13 cellular contexts compared by ENCODE assay signal in the genomic region with DNA sequence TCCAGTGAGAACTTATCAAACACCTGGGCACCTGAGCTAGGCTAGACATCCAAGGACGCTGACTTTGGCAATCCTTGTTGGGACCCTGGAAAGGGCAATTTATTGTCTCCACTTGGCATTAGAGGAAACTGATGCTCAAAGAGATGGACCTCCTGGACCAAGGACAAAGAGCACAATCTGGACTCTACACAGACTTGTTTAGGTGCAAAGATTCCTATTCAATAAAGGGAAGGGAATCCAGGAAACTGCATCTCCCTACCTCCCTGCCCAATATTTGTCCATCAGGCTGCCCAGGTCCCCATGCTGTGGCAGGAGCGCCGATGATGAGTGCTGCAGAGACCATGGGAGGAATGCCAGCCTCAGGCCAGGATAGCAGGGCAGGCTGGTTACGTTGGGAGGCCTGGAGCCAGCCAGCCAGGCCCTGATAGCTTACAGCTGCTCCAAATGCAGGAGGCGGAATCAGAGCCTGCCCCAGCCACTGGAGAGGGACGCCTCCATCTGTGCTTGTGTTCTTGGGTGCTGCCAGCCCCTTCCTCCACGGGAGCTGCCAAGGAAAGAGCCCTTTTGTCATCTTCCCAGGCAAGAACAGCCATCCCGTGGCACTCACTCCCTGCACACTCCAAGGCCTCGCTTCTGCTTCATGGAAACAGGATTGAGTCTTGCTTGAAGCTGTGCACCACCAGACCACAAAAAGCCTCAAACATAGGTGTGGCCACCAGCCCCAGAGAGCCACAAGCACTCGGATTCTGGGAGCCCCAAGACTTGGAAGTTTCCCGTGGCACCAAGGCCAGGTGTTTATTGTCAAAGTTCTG. TPM values are rescaled to one million over a fixed set of nuclear protein-coding genes. Genes with fewer than 3 reads are reported as not detected.
A peak's percentile ranks its signal among the peaks of the same experiment; 100 is the strongest.
DNase-seq lines count a peak whose midpoint lies in the region; ATAC-seq and TF ChIP-seq lines count a peak whose summit lies in the region.
"Had no signal": no experiment of that assay in that cellular context is flagged by ENCODE, and none has a peak within 500 bp of the region (broad histone marks: within the 10 kb centered on the region; RNA-seq: fewer than 3 reads in every experiment).

No MANE protein-coding gene starts in this region.

- H3K4me3 ChIP-seq in SK-N-SH (ENCODE audit: low read depth in 2 of 2, low read length in 1 of 2) (no peak overlapping the region), upper lobe of left lung (no peak overlapping the region)

- H3K4me1 ChIP-seq in SK-N-SH (ENCODE audit: control insufficient read depth in 1 of 2, insufficient read depth in 2 of 2, low read depth in 1 of 2, low read length in 1 of 2) (peaks cover 8 to 16% of the 10 kb centered on the region in 2 experiments; a peak in 2 of 4 replicates), upper lobe of left lung (peaks cover 37 to 50% (median 43%) of the 10 kb centered on the region in 4 donors)

- H3K27ac Mint-ChIP-seq in activated CD4-positive, alpha-beta T cell treated with anti-CD3 and anti-CD28 coated beads for 36 hours, result no peak overlapping the region

- H4K20me1 ChIP-seq in SK-N-SH (ENCODE audit: insufficient read depth), result no peaks in the 10 kb centered on the region

- H3K36me3 Mint-ChIP-seq in activated CD4-positive, alpha-beta T cell treated with anti-CD3 and anti-CD28 coated beads for 36 hours (ENCODE audit: low read depth), result no peaks in the 10 kb centered on the region
- peaks cover 4% of the 10 kb centered on the region for H3K36me3 Mint-ChIP-seq in activated T-cell treated with anti-CD3 and anti-CD28 coated beads, Interleukin-2, amount 50 U/mL, for 4 hours (ENCODE audit: insufficient read depth)

- TF ChIP-seq CTCF in SK-N-SH (IDR thresholded peaks at IDR 0.05) (no peak), upper lobe of left lung (IDR thresholded peaks at IDR 0.05) (no peak)

- no peaks in the 10 kb centered on the region for H3K36me3 ChIP-seq in SK-N-SH (replicated peaks in 1 of 2; ENCODE audit: control insufficient read depth in 1 of 2, insufficient read depth in 2 of 2, low read length in 1 of 2)
- H3K36me3 ChIP-seq in upper lobe of left lung, result no peaks in the 10 kb centered on the region

- H3K27me3 Mint-ChIP-seq in activated CD4-positive, alpha-beta T cell treated with anti-CD3 and anti-CD28 coated beads for 36 hours, result no peaks in the 10 kb centered on the region
- no peaks in the 10 kb centered on the region for H3K27me3 Mint-ChIP-seq in activated T-cell treated with anti-CD3 and anti-CD28 coated beads, Interleukin-2, amount 50 U/mL, for 4 hours (ENCODE audit: low read depth)
- H3K27me3 Mint-ChIP-seq: naive thymus-derived CD4-positive, alpha-beta T cell had no signal

- H3K27me3 ChIP-seq in SK-N-SH (ENCODE audit: insufficient read depth) (no peaks in the 10 kb centered on the region), upper lobe of left lung (no peaks in the 10 kb centered on the region)

- H3K9me2 ChIP-seq in SK-N-SH, result no peaks in the 10 kb centered on the region

- H3K27ac ChIP-seq in SK-N-SH (ENCODE audit: low read depth in 2 of 2, low read length in 1 of 2), result no peak overlapping the region; a peak in 1 of 4 replicates
- peak overlapping the region in 3 of 4 donors; percentile 12 to 51 (median 27) for H3K27ac ChIP-seq in upper lobe of left lung

- no peak for TF ChIP-seq RAD21 in SK-N-SH (IDR thresholded peaks at IDR 0.05; ENCODE audit: low read length)

- peaks cover 5% of the 10 kb centered on the region for H3K4me1 Mint-ChIP-seq in activated CD4-positive, alpha-beta T cell treated with anti-CD3 and anti-CD28 coated beads for 36 hours
- peaks cover 7% of the 10 kb centered on the region for H3K4me1 Mint-ChIP-seq in activated T-cell treated with anti-CD3 and anti-CD28 coated beads, Interleukin-2, amount 50 U/mL, for 4 hours (ENCODE audit: low read depth)

- peak; percentile 57 for DNase-seq in SK-N-SH
- DNase-seq in Right ventricle myocardium inferior (ENCODE audit: missing footprints), result peak; percentile 68
- peak; percentile 79 for DNase-seq in myocyte (ENCODE audit: low read depth)
- peak in 1 of 2 donors; percentile 18 for DNase-seq in upper lobe of left lung
- no peak for DNase-seq in activated CD4-positive, alpha-beta T cell treated with anti-CD3 and anti-CD28 coated beads for 36 hours
- no peak for DNase-seq in central memory CD4-positive, alpha-beta T cell
- DNase-seq in activated T-cell treated with anti-CD3 and anti-CD28 coated beads, Interleukin-2, amount 50 U/mL, for 4 hours, result no peak
- DNase-seq: 8988T; activated CD4-positive, CD25-positive, alpha-beta regulatory T cell; activated T-cell treated with anti-CD3 and anti-CD28 coated beads for 4 hours; amniotic stem cell; naive thymus-derived CD4-positive, alpha-beta T cell had no signal

- no peaks in the 10 kb centered on the region for H3K9me3 ChIP-seq in SK-N-SH
- H3K9me3 ChIP-seq in upper lobe of left lung, result no peaks in the 10 kb centered on the region

- ATAC-seq in SK-N-SH treated with all-trans-retinoic acid at 6 μM for 48 hours, result no peak; the same call in 2 of the 3 replicates
- ATAC-seq in Right ventricle myocardium inferior, result peak; percentile 75
- ATAC-seq in upper lobe of left lung (ENCODE audit: low FRiP score in 2 of 2), result no peak
- no peak for ATAC-seq in activated CD4-positive, alpha-beta T cell treated with anti-CD3 and anti-CD28 coated beads for 36 hours
- no peak for ATAC-seq in activated T-cell treated with anti-CD3 and anti-CD28 coated beads, Interleukin-2, amount 50 U/mL, for 4 hours
- ATAC-seq: naive thymus-derived CD4-positive, alpha-beta T cell had no signal

- TF ChIP-seq EP300 in SK-N-SH (IDR thresholded peaks at IDR 0.05; ENCODE audit: borderline replicate concordance in 1 of 2, low read depth in 1 of 2, low read length in 1 of 2) (no peak), upper lobe of left lung (IDR thresholded peaks at IDR 0.05) (no peak)

- CTCF ChIA-PET in SK-N-SH (lab: Yijun Ruan, JAX), result interaction anchor here (0.8 to 1.7 kb wide), 8 partner anchors 9 to 212 kb away, joined by 3 to 5 read pairs (median 3); no protein-coding TSS in a partner anchor
- CTCF ChIA-PET in activated CD4-positive, alpha-beta T cell treated with anti-CD3 and anti-CD28 coated beads for 36 hours (lab: Charles Lee), result no interaction called here

- TF ChIP-seq POLR2A in upper lobe of left lung (IDR thresholded peaks at IDR 0.05), result no peak

- intact Hi-C loops in Right ventricle myocardium inferior (cut with DNase I), result no loop called here
- intact Hi-C loops in activated CD4-positive, alpha-beta T cell treated with anti-CD3 and anti-CD28 coated beads for 36 hours (cut with DNase I, micrococcal nuclease), result no loop called here

- no peak overlapping the region for H3K4me3 Mint-ChIP-seq in activated CD4-positive, alpha-beta T cell treated with anti-CD3 and anti-CD28 coated beads for 36 hours
- H3K4me3 Mint-ChIP-seq in activated T-cell treated with anti-CD3 and anti-CD28 coated beads, Interleukin-2, amount 50 U/mL, for 4 hours, result no peak overlapping the region
- H3K4me3 Mint-ChIP-seq: naive thymus-derived CD4-positive, alpha-beta T cell had no signal

- no peaks in the 10 kb centered on the region for H3K79me2 ChIP-seq in SK-N-SH (ENCODE audit: insufficient read depth)

- WGBS in SK-N-SH (ENCODE audit: low lambda C conversion rate), result 92% methylated on average over 9 of the region's 11 CpGs
- 81% methylated on average over 11 of the region's 11 CpGs; no CpG with 5 or more reads in 1 of the 2 donors for WGBS in upper lobe of left lung, 2 donors

- no peak overlapping the region for H3K9ac ChIP-seq in SK-N-SH

- POLR2A ChIA-PET in SK-N-SH (lab: Yijun Ruan, JAX), result interaction anchor here (4.6 kb wide), 1 partner anchor 143 kb away, joined by 24 read pairs; a partner anchor contains a TSS
- POLR2A ChIA-PET in activated CD4-positive, alpha-beta T cell treated with anti-CD3 and anti-CD28 coated beads for 36 hours (lab: Charles Lee), result no interaction called here

- no peak overlapping the region for H2AFZ ChIP-seq in SK-N-SH (ENCODE audit: low read depth)

- H3K9me3 Mint-ChIP-seq in activated CD4-positive, alpha-beta T cell treated with anti-CD3 and anti-CD28 coated beads for 36 hours (ENCODE audit: low read depth), result no peaks in the 10 kb centered on the region
- H3K9me3 Mint-ChIP-seq in activated T-cell treated with anti-CD3 and anti-CD28 coated beads, Interleukin-2, amount 50 U/mL, for 4 hours, result no peaks in the 10 kb centered on the region
- H3K9me3 Mint-ChIP-seq: naive thymus-derived CD4-positive, alpha-beta T cell had no signal

- no peak overlapping the region for H3K4me2 ChIP-seq in SK-N-SH

- no peaks in the 10 kb centered on the region for H3F3A ChIP-seq in SK-N-SH (replicated peaks; ENCODE audit: insufficient read depth)

TF ChIP-seq in SK-N-SH, 30 proteins besides CTCF, POLR2A, EP300 and RAD21:
- 0 out of 2 replicates have a peak, but pooled peaks have one; percentile 8 for TF ChIP-seq RCOR1 (IDR thresholded peaks at IDR 0.05; ENCODE audit: low read length)
- no peak for TF ChIP-seq ELF1 (IDR thresholded peaks at IDR 0.05)

TF ChIP-seq in SK-N-SH treated with all-trans-retinoic acid at 6 μM for 48 hours, 23 proteins besides CTCF, POLR2A, EP300 and RAD21 (continues in another document):
- TF ChIP-seq ARNTL (CRISPR knock-in tag; IDR thresholded peaks at IDR 0.05; ENCODE audit: borderline replicate concordance, low read depth), result no peak
- no peak for TF ChIP-seq PPARA (CRISPR knock-in tag; IDR thresholded peaks at IDR 0.05; ENCODE audit: borderline replicate concordance)
- TF ChIP-seq, protein P1, sequence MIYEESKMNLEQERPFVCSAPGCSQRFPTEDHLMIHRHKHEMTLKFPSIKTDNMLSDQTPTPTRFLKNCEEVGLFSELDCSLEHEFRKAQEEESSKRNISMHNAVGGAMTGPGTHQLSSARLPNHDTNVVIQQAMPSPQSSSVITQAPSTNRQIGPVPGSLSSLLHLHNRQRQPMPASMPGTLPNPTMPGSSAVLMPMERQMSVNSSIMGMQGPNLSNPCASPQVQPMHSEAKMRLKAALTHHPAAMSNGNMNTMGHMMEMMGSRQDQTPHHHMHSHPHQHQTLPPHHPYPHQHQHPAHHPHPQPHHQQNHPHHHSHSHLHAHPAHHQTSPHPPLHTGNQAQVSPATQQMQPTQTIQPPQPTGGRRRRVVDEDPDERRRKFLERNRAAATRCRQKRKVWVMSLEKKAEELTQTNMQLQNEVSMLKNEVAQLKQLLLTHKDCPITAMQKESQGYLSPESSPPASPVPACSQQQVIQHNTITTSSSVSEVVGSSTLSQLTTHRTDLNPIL (CRISPR knock-in tag; IDR thresholded peaks at IDR 0.05; ENCODE audit: low read depth), result no peak
- TF ChIP-seq ZNF70 (CRISPR knock-in tag; IDR thresholded peaks at IDR 0.05), result no peak
- no peak for TF ChIP-seq ZNF565 (CRISPR knock-in tag; conservative IDR thresholded peaks at IDR 0.05; ENCODE audit: low read depth)
- TF ChIP-seq GLIS3 (CRISPR knock-in tag; IDR thresholded peaks at IDR 0.05), result no peak

RNA-seq across cellular contexts. Expression of a gene that starts 60.0 kb away (rescaled TPM):
- polyA plus RNA-seq in SK-N-SH (2012; rRNA removed), result 18.7 and 20.1 TPM in 2 replicates
- polyA plus RNA-seq in SK-N-SH (2012; cell fraction: cytosol; rRNA removed), result 9.8 and 14.2 TPM in 2 replicates
- 47.9 and 49.4 TPM in 2 replicates for polyA plus RNA-seq in SK-N-SH (2012; cell fraction: nucleus; rRNA removed)
- 20.1 TPM for total RNA-seq in Right ventricle myocardium inferior
- 24.9 and 35.0 TPM in 2 replicates for total RNA-seq in myocyte
- polyA plus RNA-seq in myocyte (2012), result 21.2 TPM
- total RNA-seq in upper lobe of left lung, result 10 to 100 TPM; 41.0 to 45.8 (median 42.7) TPM
- total RNA-seq in activated CD4-positive, alpha-beta T cell treated with anti-CD3 and anti-CD28 coated beads for 36 hours, result 1 to 10 TPM; 6.2 to 7.1 TPM
- 1 to 10 TPM; 6.0 to 6.7 (median 6.3) TPM for total RNA-seq in activated T-cell treated with anti-CD3 and anti-CD28 coated beads, Interleukin-2, amount 50 U/mL, for 4 hours

Comparison
In these comparisons a context has a peak if more than half of its experiments do, and no peak if none do; other contexts are left out.
1. DNase-seq: peak in SK-N-SH (single experiment), Right ventricle myocardium inferior (single experiment) and myocyte (single experiment); none in activated CD4-positive, alpha-beta T cell treated with anti-CD3 and anti-CD28 coated beads for 36 hours (single experiment), central memory CD4-positive, alpha-beta T cell (single experiment) and activated T-cell treated with anti-CD3 and anti-CD28 coated beads, Interleukin-2, amount 50 U/mL, for 4 hours (single experiment).
2. H3K27ac ChIP-seq: peak in upper lobe of left lung (3 of 4); none in SK-N-SH (0 of 2).